In the genomic region with DNA sequence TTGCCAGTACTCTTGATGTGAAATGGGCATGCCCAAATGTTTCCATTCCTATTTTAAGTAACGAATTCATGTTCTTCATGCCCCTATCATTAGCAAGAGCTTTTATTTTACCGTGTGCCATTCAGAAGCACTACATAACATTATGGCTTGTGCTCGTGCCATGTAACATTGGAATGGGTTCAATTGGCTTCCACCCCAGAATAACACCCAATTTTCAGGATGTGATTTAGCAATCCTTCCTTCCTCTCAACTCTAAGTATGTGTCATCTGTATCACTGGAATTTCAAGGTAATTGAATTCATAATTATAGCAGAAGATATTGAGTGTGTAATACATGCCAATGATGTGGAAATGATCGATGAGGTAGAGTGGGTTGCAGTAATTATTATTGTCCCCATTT, we compare ENCODE assay signal across 26 cellular contexts.
"Had no signal": no experiment of that assay in that cellular context is flagged by ENCODE, and none has a peak within 500 bp of the region (broad histone marks: within the 10 kb centered on the region; RNA-seq: fewer than 3 reads in every experiment).

No MANE protein-coding gene starts in this region.

- H3K9me3 ChIP-seq: esophagus muscularis mucosa, lower lobe of right lung, neutrophil, psoas muscle, right lobe of liver, stomach, thoracic aorta, transverse colon had no signal

- H3K36me3 ChIP-seq: esophagus muscularis mucosa, left ventricle myocardium inferior, lower lobe of right lung, neutrophil, right lobe of liver, stomach, thoracic aorta, transverse colon had no signal

- H3K4me1 ChIP-seq: esophagus muscularis mucosa, left ventricle myocardium inferior, lower lobe of right lung, psoas muscle, right lobe of liver, stomach, transverse colon had no signal

- H3K4me2 ChIP-seq: hepatocyte had no signal

- H3K27ac ChIP-seq: coronary artery, dorsolateral prefrontal cortex, epithelial cell of prostate, esophagus muscularis mucosa, hepatocyte, left ventricle myocardium inferior, lower lobe of right lung, neutrophil, psoas muscle, right lobe of liver, skin epidermis, stomach, thoracic aorta, transverse colon had no signal

- H3K27me3 ChIP-seq: esophagus muscularis mucosa, right lobe of liver, stomach, transverse colon had no signal

- DNase-seq: dorsolateral prefrontal cortex; effector CD8-positive, alpha-beta T cell; foreskin melanocyte; head of caudate nucleus; kidney; left cardiac atrium; left ventricle myocardium inferior; lower lobe of right lung; mesendoderm; naive thymus-derived CD4-positive, alpha-beta T cell; psoas muscle; retina; right lobe of liver; stimulated activated CD4-positive, alpha-beta T cell treated with anti-CD3 and anti-CD28 coated beads, Interleukin-2, amount 100 ng/mL, for 24 hours; stimulated activated CD4-positive, alpha-beta T cell treated with anti-CD3 and anti-CD28 coated beads, Interleukin-4, amount 100 ng/mL, for 4 hours; stimulated activated naive CD4-positive, alpha-beta T cell; stomach; substantia nigra; transverse colon had no signal

- FAIRE-seq: kidney had no signal

- H3K4me3 ChIP-seq: coronary artery, dorsolateral prefrontal cortex, esophagus muscularis mucosa, hepatocyte, left ventricle myocardium inferior, lower lobe of right lung, psoas muscle, right lobe of liver, skin epidermis, stomach, thoracic aorta, transverse colon had no signal
